15 cellular contexts compared by ENCODE assay signal in genomic region chr12:64695550-64695949, GRCh38.
DNase-seq lines count a peak whose midpoint lies in the region; ATAC-seq and TF ChIP-seq lines count a peak whose summit lies in the region.
"Had no signal": no experiment of that assay in that cellular context is flagged by ENCODE, and none has a peak within 500 bp of the region (broad histone marks: within the 10 kb centered on the region; RNA-seq: fewer than 3 reads in every experiment).

No MANE protein-coding gene starts in this region.

- POLR2A ChIA-PET in A673 (lab: Charles Lee; ENCODE audit: low non-redundant PET): no interaction called here

- BruUV-seq in A673 (replicated peaks; lab: Mats Ljungman, UMichigan) (TSS peak; percentile 53), Calu3 (replicated peaks; lab: Mats Ljungman, UMichigan) (no TSS peak)

- no peaks in the 10 kb centered on the region for H3K27me3 ChIP-seq in A673 (replicated peaks; ENCODE audit: insufficient read depth, low read depth, low read length, poor library complexity)
- no peaks in the 10 kb centered on the region for H3K27me3 ChIP-seq in right atrium auricular region
- H3K27me3 ChIP-seq: Peyer's patch had no signal

- peak overlapping the region; percentile 3 for H3K27ac Mint-ChIP-seq in Calu3 (ENCODE audit: unreplicated experiment)
- H3K27ac Mint-ChIP-seq in activated naive CD8-positive, alpha-beta T cell treated with anti-CD3 and anti-CD28 coated beads for 36 hours: peak overlapping the region; percentile 61
- peak overlapping the region; percentile 22 to 66 for H3K27ac Mint-ChIP-seq in natural killer cell treated with Interleukin-12 subunit alpha and Interleukin-12 subunit beta and Interleukin-15 and Interleukin-18, amount 100 ng/mL, for 72 hours
- H3K27ac Mint-ChIP-seq: stimulated activated naive CD8-positive, alpha-beta T cell treated with anti-CD3 and anti-CD28 coated beads, Interleukin-15, Interleukin-2, amounts not matched to agents 100 ng/mL and 50 ng/mL, for 24 hours had no signal

- no peaks in the 10 kb centered on the region for H3K9me3 ChIP-seq in A673 (ENCODE audit: low read depth, low read length, poor library complexity, severe bottlenecking)
- H3K9me3 ChIP-seq in right atrium auricular region: no peaks in the 10 kb centered on the region
- H3K9me3 ChIP-seq: Peyer's patch had no signal

- intact Hi-C loops in A673 (cut with micrococcal nuclease; ENCODE audit: unreplicated experiment) (loop anchor here (5.0 to 10.0 kb wide), 4 partner anchors 88 to 871 kb away; partner anchors contain the start of gene TBK1), Calu3 (cut with micrococcal nuclease; ENCODE audit: unreplicated experiment) (no loop called here)

- no peaks in the 10 kb centered on the region for H3K27me3 Mint-ChIP-seq in Calu3 (ENCODE audit: unreplicated experiment)
- no peaks in the 10 kb centered on the region for H3K27me3 Mint-ChIP-seq in activated naive CD8-positive, alpha-beta T cell treated with anti-CD3 and anti-CD28 coated beads for 36 hours
- H3K27me3 Mint-ChIP-seq in natural killer cell treated with Interleukin-12 subunit alpha and Interleukin-12 subunit beta and Interleukin-15 and Interleukin-18, amount 100 ng/mL, for 72 hours: no peaks in the 10 kb centered on the region
- H3K27me3 Mint-ChIP-seq: brain; stimulated activated naive CD8-positive, alpha-beta T cell treated with anti-CD3 and anti-CD28 coated beads, Interleukin-15, Interleukin-2, amounts not matched to agents 100 ng/mL and 50 ng/mL, for 24 hours had no signal

- H3K36me3 Mint-ChIP-seq in Calu3 (ENCODE audit: insufficient read depth, unreplicated experiment): peaks cover 89% of the 10 kb centered on the region
- H3K36me3 Mint-ChIP-seq in activated naive CD8-positive, alpha-beta T cell treated with anti-CD3 and anti-CD28 coated beads for 36 hours: peaks cover 34% of the 10 kb centered on the region
- H3K36me3 Mint-ChIP-seq in natural killer cell treated with Interleukin-12 subunit alpha and Interleukin-12 subunit beta and Interleukin-15 and Interleukin-18, amount 100 ng/mL, for 72 hours: peaks cover 21% of the 10 kb centered on the region

- H3K4me3 ChIP-seq in A673 (ENCODE audit: low read depth, low read length, poor library complexity, severe bottlenecking): no peak overlapping the region
- no peak overlapping the region for H3K4me3 ChIP-seq in right atrium auricular region
- H3K4me3 ChIP-seq: Peyer's patch had no signal

- H3K4me3 Mint-ChIP-seq in Calu3 (ENCODE audit: low read depth, unreplicated experiment): no peak overlapping the region
- no peak overlapping the region for H3K4me3 Mint-ChIP-seq in activated naive CD8-positive, alpha-beta T cell treated with anti-CD3 and anti-CD28 coated beads for 36 hours
- H3K4me3 Mint-ChIP-seq in natural killer cell treated with Interleukin-12 subunit alpha and Interleukin-12 subunit beta and Interleukin-15 and Interleukin-18, amount 100 ng/mL, for 72 hours: no peak overlapping the region
- H3K4me3 Mint-ChIP-seq: brain; stimulated activated naive CD8-positive, alpha-beta T cell treated with anti-CD3 and anti-CD28 coated beads, Interleukin-15, Interleukin-2, amounts not matched to agents 100 ng/mL and 50 ng/mL, for 24 hours had no signal

- H3K36me3 ChIP-seq in A673 (ENCODE audit: insufficient read depth, low read length, poor library complexity, severe bottlenecking): peaks cover 10% of the 10 kb centered on the region
- H3K36me3 ChIP-seq in right atrium auricular region: peaks cover 25% of the 10 kb centered on the region

- DNase-seq in A673 (ENCODE audit: low spot score): no peak
- DNase-seq in Calu3: no peak
- DNase-seq in activated naive CD8-positive, alpha-beta T cell treated with anti-CD3 and anti-CD28 coated beads for 36 hours: no peak
- DNase-seq in natural killer cell treated with Interleukin-12 subunit alpha and Interleukin-12 subunit beta and Interleukin-15 and Interleukin-18, amount 100 ng/mL, for 72 hours (ENCODE audit: low spot score): no peak
- DNase-seq in NCI-H526 treated with DMSO at 0.1 percent for 48 hours (lab: John Stamatoyannopoulos, UW): no peak
- no peak for DNase-seq in NCI-H345 (lab: John Stamatoyannopoulos, UW)
- DNase-seq in right atrium auricular region (ENCODE audit: low spot score): no peak
- no peak for DNase-seq in dedifferentiated amniotic fluid mesenchymal stem cell (ENCODE audit: extremely low spot score)
- DNase-seq: activated CD4-positive, alpha-beta T cell treated with anti-CD3 and anti-CD28 coated beads for 1 hour; effector CD4-positive, alpha-beta T cell; NCI-H1694; NCI-H524 treated with DMSO at 0.1 percent for 48 hours; Peyer's patch had no signal

- peaks cover 33% of the 10 kb centered on the region for H3K4me1 Mint-ChIP-seq in Calu3 (ENCODE audit: low read depth, unreplicated experiment)
- H3K4me1 Mint-ChIP-seq in activated naive CD8-positive, alpha-beta T cell treated with anti-CD3 and anti-CD28 coated beads for 36 hours: peaks cover 62% of the 10 kb centered on the region
- peaks cover 40 to 45% of the 10 kb centered on the region in 2 donors for H3K4me1 Mint-ChIP-seq in natural killer cell treated with Interleukin-12 subunit alpha and Interleukin-12 subunit beta and Interleukin-15 and Interleukin-18, amount 100 ng/mL, for 72 hours (ENCODE audit: low read depth in 2 of 2)

- no peak for TF ChIP-seq CTCF in A673 (conservative IDR thresholded peaks at IDR 0.05; ENCODE audit: low read depth, low read length)
- no peak for TF ChIP-seq CTCF in Calu3 (IDR thresholded peaks at IDR 0.05; ENCODE audit: unreplicated experiment)
- no peak for TF ChIP-seq CTCF in right atrium auricular region (IDR thresholded peaks at IDR 0.05)

- no peaks in the 10 kb centered on the region for H3K9me3 Mint-ChIP-seq in Calu3 (ENCODE audit: low read depth, unreplicated experiment)
- no peaks in the 10 kb centered on the region for H3K9me3 Mint-ChIP-seq in activated naive CD8-positive, alpha-beta T cell treated with anti-CD3 and anti-CD28 coated beads for 36 hours
- H3K9me3 Mint-ChIP-seq in natural killer cell treated with Interleukin-12 subunit alpha and Interleukin-12 subunit beta and Interleukin-15 and Interleukin-18, amount 100 ng/mL, for 72 hours: no peaks in the 10 kb centered on the region
- H3K9me3 Mint-ChIP-seq: stimulated activated naive CD8-positive, alpha-beta T cell treated with anti-CD3 and anti-CD28 coated beads, Interleukin-15, Interleukin-2, amounts not matched to agents 100 ng/mL and 50 ng/mL, for 24 hours had no signal

- H3K4me1 ChIP-seq in A673 (ENCODE audit: insufficient read depth, low read length, poor library complexity, severe bottlenecking) (peaks cover 15% of the 10 kb centered on the region), right atrium auricular region (peaks cover 0 to 33% of the 10 kb centered on the region in 2 donors)
- H3K4me1 ChIP-seq: Peyer's patch had no signal

- CTCF ChIA-PET in A673 (lab: Charles Lee): interaction anchor here (2.4 kb wide), 1 partner anchor 146 kb away, joined by 14 read pairs; no protein-coding TSS in a partner anchor
- CTCF ChIA-PET in Calu3 (lab: Charles Lee): interaction anchor here (0.6 to 3.9 kb wide), 5 partner anchors 65 to 185 kb away, joined by 3 to 23 read pairs (median 3); no protein-coding TSS in a partner anchor

- no peak for ATAC-seq in natural killer cell treated with Interleukin-12 subunit alpha and Interleukin-12 subunit beta and Interleukin-15 and Interleukin-18, amount 100 ng/mL, for 72 hours

- no peak overlapping the region for H3K27ac ChIP-seq in A673 (ENCODE audit: low read depth, low read length, poor library complexity, severe bottlenecking)
- no peak overlapping the region for H3K27ac ChIP-seq in right atrium auricular region
- H3K27ac ChIP-seq: Peyer's patch had no signal

Comparison
In these comparisons a context has a peak if more than half of its experiments do, and no peak if none do; other contexts are left out.
1. H3K27ac Mint-ChIP-seq: peak in every context shown above with its lines; median percentile 61 in activated naive CD8-positive, alpha-beta T cell treated with anti-CD3 and anti-CD28 coated beads for 36 hours; 44 in natural killer cell treated with Interleukin-12 subunit alpha and Interleukin-12 subunit beta and Interleukin-15 and Interleukin-18, amount 100 ng/mL, for 72 hours; 3 in Calu3.